In the genomic region with DNA sequence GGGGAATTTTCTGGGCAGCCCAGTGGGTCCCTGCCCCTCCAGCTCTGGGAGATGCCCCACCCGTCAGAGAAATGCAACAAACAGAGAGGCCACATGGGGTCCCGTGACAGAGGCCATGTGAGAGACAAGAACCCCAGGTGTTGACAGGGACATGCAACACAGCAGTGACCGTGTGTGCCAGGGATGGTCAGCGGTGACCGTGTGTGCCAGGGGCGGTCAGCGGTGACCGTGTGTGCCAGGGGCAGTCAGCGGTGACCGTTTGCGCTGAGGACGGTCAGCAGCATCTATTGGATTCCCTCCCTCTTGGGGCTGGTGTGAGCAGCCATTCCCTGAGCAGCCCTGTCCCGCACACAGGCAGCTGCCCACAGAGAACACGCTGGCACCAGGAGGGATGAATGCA, we compare ENCODE assay signal across 29 cellular contexts.
DNase-seq lines count a peak whose midpoint lies in the region; TF ChIP-seq lines count a peak whose summit lies in the region.
"Had no signal": no experiment of that assay in that cellular context is flagged by ENCODE, and none has a peak within 500 bp of the region (broad histone marks: within the 10 kb centered on the region; RNA-seq: fewer than 3 reads in every experiment).

No MANE protein-coding gene starts in this region.

- no peaks in the 10 kb centered on the region for H3K36me3 Mint-ChIP-seq in activated CD4-positive, alpha-beta T cell treated with anti-CD3 and anti-CD28 coated beads, Interleukin-2, amount 10 ng/mL, durations not matched to agents 24 days and 14 days (ENCODE audit: low read depth)
- no peaks in the 10 kb centered on the region for H3K36me3 Mint-ChIP-seq in activated T-helper 1 cell treated with anti-CD3 and anti-CD28 coated beads, Interleukin-12 subunit alpha, Interleukin-12 subunit beta, Interleukin-2, Interleukin-4 antibody, amounts not matched to agents 30 ng/mL and 10 ng/mL and 1 ng/mL, durations not matched to agents 14 hours and 24 hours and 36 hours (ENCODE audit: low read depth)
- H3K36me3 Mint-ChIP-seq: activated naive CD8-positive, alpha-beta T cell treated with anti-CD3 and anti-CD28 coated beads, Interleukin-2, amount 10 ng/mL, durations not matched to agents 7 days and 5 days had no signal

- H3K9me3 Mint-ChIP-seq in activated CD4-positive, alpha-beta T cell treated with anti-CD3 and anti-CD28 coated beads, Interleukin-2, amount 10 ng/mL, durations not matched to agents 24 days and 14 days, result peaks cover 9% of the 10 kb centered on the region
- H3K9me3 Mint-ChIP-seq in activated T-helper 1 cell treated with anti-CD3 and anti-CD28 coated beads, Interleukin-12 subunit alpha, Interleukin-12 subunit beta, Interleukin-2, Interleukin-4 antibody, amounts not matched to agents 30 ng/mL and 10 ng/mL and 1 ng/mL, durations not matched to agents 14 hours and 24 hours and 36 hours, result peaks cover 4% of the 10 kb centered on the region

- no peak overlapping the region for H3K4me3 Mint-ChIP-seq in activated CD4-positive, alpha-beta T cell treated with anti-CD3 and anti-CD28 coated beads, Interleukin-2, amount 10 ng/mL, durations not matched to agents 24 days and 14 days
- no peak overlapping the region for H3K4me3 Mint-ChIP-seq in activated T-helper 1 cell treated with anti-CD3 and anti-CD28 coated beads, Interleukin-12 subunit alpha, Interleukin-12 subunit beta, Interleukin-2, Interleukin-4 antibody, amounts not matched to agents 30 ng/mL and 10 ng/mL and 1 ng/mL, durations not matched to agents 14 hours and 24 hours and 36 hours
- H3K4me3 Mint-ChIP-seq: activated naive CD8-positive, alpha-beta T cell treated with anti-CD3 and anti-CD28 coated beads, Interleukin-2, amount 10 ng/mL, durations not matched to agents 7 days and 5 days; effector memory CD8-positive, alpha-beta T cell; nephron had no signal

- peaks cover 14% of the 10 kb centered on the region for H3K27me3 Mint-ChIP-seq in activated CD4-positive, alpha-beta T cell treated with anti-CD3 and anti-CD28 coated beads, Interleukin-2, amount 10 ng/mL, durations not matched to agents 24 days and 14 days
- H3K27me3 Mint-ChIP-seq in activated T-helper 1 cell treated with anti-CD3 and anti-CD28 coated beads, Interleukin-12 subunit alpha, Interleukin-12 subunit beta, Interleukin-2, Interleukin-4 antibody, amounts not matched to agents 30 ng/mL and 10 ng/mL and 1 ng/mL, durations not matched to agents 14 hours and 24 hours and 36 hours (ENCODE audit: insufficient read depth), result peaks cover 13% of the 10 kb centered on the region

- no peak for TF ChIP-seq CTCF in coronary artery (IDR thresholded peaks at IDR 0.05)

- no peak overlapping the region for H3K4me3 ChIP-seq in coronary artery
- H3K4me3 ChIP-seq: lung, ovary, stomach, transverse colon had no signal

- DNase-seq in activated CD4-positive, alpha-beta T cell treated with anti-CD3 and anti-CD28 coated beads, Interleukin-2, amount 10 ng/mL, durations not matched to agents 24 days and 14 days, result peak; percentile 40
- no peak for DNase-seq in activated CD4-positive, alpha-beta T cell treated with anti-CD3 and anti-CD28 coated beads for 4 hours
- DNase-seq in coronary artery (ENCODE audit: low spot score), result peak; percentile 59
- peak; percentile 8 for DNase-seq in iPS-NIHi11 (ENCODE audit: low spot score)
- peak in 9 of 49 donors; percentile 19 to 59 (median 44) for DNase-seq in substantia nigra (lab: John Stamatoyannopoulos, UW)
- DNase-seq in foreskin melanocyte, result no peak
- DNase-seq in posterior vena cava (ENCODE audit: low spot score), result no peak
- no peak for DNase-seq in activated T-helper 1 cell treated with anti-CD3 and anti-CD28 coated beads, Interleukin-12 subunit alpha, Interleukin-12 subunit beta, Interleukin-2, Interleukin-4 antibody, amounts not matched to agents 30 ng/mL and 10 ng/mL and 1 ng/mL, durations not matched to agents 14 hours and 24 hours and 36 hours (ENCODE audit: low spot score)
- DNase-seq: 8988T; activated CD4-positive, alpha-beta T cell treated with anti-CD3 and anti-CD28 coated beads for 1 hour; activated gamma-delta T cell treated with Interleukin-2 at 50 U/mL for 16 hours; activated naive CD8-positive, alpha-beta T cell treated with anti-CD3 and anti-CD28 coated beads, Interleukin-2, amount 10 ng/mL, durations not matched to agents 7 days and 5 days; COR-L47; cortex of kidney; DMS53; effector memory CD8-positive, alpha-beta T cell; glutamatergic neuron; Karpas-422; kidney; NCI-H2029 treated with DMSO at 0.1 percent for 48 hours; NCI-H526; ovary; PC-3; stimulated activated CD4-positive, alpha-beta T cell treated with anti-CD3 and anti-CD28 coated beads, Interleukin-2, amount 100 ng/mL, for 48 hours; transverse colon had no signal

- no peak overlapping the region for H3K27ac Mint-ChIP-seq in activated CD4-positive, alpha-beta T cell treated with anti-CD3 and anti-CD28 coated beads, Interleukin-2, amount 10 ng/mL, durations not matched to agents 24 days and 14 days
- no peak overlapping the region for H3K27ac Mint-ChIP-seq in activated T-helper 1 cell treated with anti-CD3 and anti-CD28 coated beads, Interleukin-12 subunit alpha, Interleukin-12 subunit beta, Interleukin-2, Interleukin-4 antibody, amounts not matched to agents 30 ng/mL and 10 ng/mL and 1 ng/mL, durations not matched to agents 14 hours and 24 hours and 36 hours
- H3K27ac Mint-ChIP-seq: activated naive CD8-positive, alpha-beta T cell treated with anti-CD3 and anti-CD28 coated beads, Interleukin-2, amount 10 ng/mL, durations not matched to agents 7 days and 5 days; effector memory CD8-positive, alpha-beta T cell; nephron had no signal

- intact Hi-C loops in activated CD4-positive, alpha-beta T cell treated with anti-CD3 and anti-CD28 coated beads, Interleukin-2, amount 10 ng/mL, durations not matched to agents 24 days and 14 days (cut with micrococcal nuclease), result no loop called here
- intact Hi-C loops in posterior vena cava (cut with DNase I), result loop anchor here in 1 of 2 donors (5.0 kb wide), 1 partner anchor 650 kb away; no protein-coding TSS in a partner anchor
- intact Hi-C loops in activated T-helper 1 cell treated with anti-CD3 and anti-CD28 coated beads, Interleukin-12 subunit alpha, Interleukin-12 subunit beta, Interleukin-2, Interleukin-4 antibody, amounts not matched to agents 30 ng/mL and 10 ng/mL and 1 ng/mL, durations not matched to agents 14 hours and 24 hours and 36 hours (cut with micrococcal nuclease), result no loop called here

- H3K4me1 Mint-ChIP-seq in activated CD4-positive, alpha-beta T cell treated with anti-CD3 and anti-CD28 coated beads, Interleukin-2, amount 10 ng/mL, durations not matched to agents 24 days and 14 days, result no peaks in the 10 kb centered on the region
- no peaks in the 10 kb centered on the region for H3K4me1 Mint-ChIP-seq in activated T-helper 1 cell treated with anti-CD3 and anti-CD28 coated beads, Interleukin-12 subunit alpha, Interleukin-12 subunit beta, Interleukin-2, Interleukin-4 antibody, amounts not matched to agents 30 ng/mL and 10 ng/mL and 1 ng/mL, durations not matched to agents 14 hours and 24 hours and 36 hours (ENCODE audit: low read depth)
- H3K4me1 Mint-ChIP-seq: activated naive CD8-positive, alpha-beta T cell treated with anti-CD3 and anti-CD28 coated beads, Interleukin-2, amount 10 ng/mL, durations not matched to agents 7 days and 5 days had no signal

- H3K27ac ChIP-seq in coronary artery (no peak overlapping the region), substantia nigra (ENCODE audit: low read depth, low read length, poor library complexity, severe bottlenecking) (peak overlapping the region; percentile 51)
- H3K27ac ChIP-seq: C4-2B, ovary, stomach, transverse colon had no signal

Comparison
In these comparisons a context has a peak if more than half of its experiments do, and no peak if none do; other contexts are left out.
1. DNase-seq: peak in activated CD4-positive, alpha-beta T cell treated with anti-CD3 and anti-CD28 coated beads, Interleukin-2, amount 10 ng/mL, durations not matched to agents 24 days and 14 days (single experiment), coronary artery (single experiment) and iPS-NIHi11 (single experiment); none in activated CD4-positive, alpha-beta T cell treated with anti-CD3 and anti-CD28 coated beads for 4 hours (0 of 2), foreskin melanocyte (single experiment), posterior vena cava (single experiment) and activated T-helper 1 cell treated with anti-CD3 and anti-CD28 coated beads, Interleukin-12 subunit alpha, Interleukin-12 subunit beta, Interleukin-2, Interleukin-4 antibody, amounts not matched to agents 30 ng/mL and 10 ng/mL and 1 ng/mL, durations not matched to agents 14 hours and 24 hours and 36 hours (single experiment).